In the genomic region with DNA sequence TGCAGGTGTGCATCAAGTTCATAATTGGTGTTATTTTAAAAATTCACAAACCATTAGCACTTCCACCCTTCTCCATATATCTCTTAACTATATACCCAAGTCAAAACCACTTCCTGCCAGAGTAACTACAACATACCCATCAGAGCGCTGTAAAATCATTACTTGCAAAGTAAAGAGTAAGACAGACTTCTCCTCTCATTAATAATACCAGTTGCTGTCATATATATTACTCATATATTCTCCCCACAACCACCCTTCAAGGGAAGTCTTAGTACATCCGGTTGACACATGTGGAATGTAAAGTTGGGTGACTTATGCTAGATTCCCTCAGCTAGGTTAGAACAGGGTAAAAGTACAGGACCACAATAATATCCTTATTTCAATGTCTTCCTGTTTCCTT, we compare ENCODE assay signal across 11 cellular contexts. TPM values are rescaled to one million over a fixed set of nuclear protein-coding genes. Genes with fewer than 3 reads are reported as not detected.
DNase-seq lines count a peak whose midpoint lies in the region; ATAC-seq, FAIRE-seq and TF ChIP-seq lines count a peak whose summit lies in the region.
"Had no signal": no experiment of that assay in that cellular context is flagged by ENCODE, and none has a peak within 500 bp of the region (broad histone marks: within the 10 kb centered on the region; RNA-seq: fewer than 3 reads in every experiment).

No MANE protein-coding gene starts in this region.

- H3K4me3 Mint-ChIP-seq in activated T-helper 2 cell treated with anti-CD3 and anti-CD28 coated beads, Interferon-gamma antibody, Interleukin-2, Interleukin-4, amounts not matched to agents 10 μg/mL and 5 μg/mL and 100 μg/mL, durations not matched to agents 14 hours and 24 hours and 36 hours (ENCODE audit: low read depth), result no peak overlapping the region
- no peak overlapping the region for H3K4me3 Mint-ChIP-seq in CD14-positive monocyte

- in situ Hi-C loops in HepG2 (cut with HindIII; ENCODE audit: extremely low pct_ligation_motif_present, low pct_unique_long_range_greater_than_20kb), result no loop called here

- BruUV-seq in HepG2 (replicated peaks; lab: Mats Ljungman, UMichigan), result no TSS peak

- H3K36me3 ChIP-seq in HepG2 (replicated peaks in 1 of 2; ENCODE audit: control insufficient read depth in 1 of 2, insufficient read depth in 2 of 2, low read length in 2 of 2), result no peaks in the 10 kb centered on the region
- H3K36me3 ChIP-seq: thoracic aorta had no signal

- TF ChIP-seq RAD21 in HepG2 (CRISPR knock-in tag; IDR thresholded peaks at IDR 0.05), result no peak

- H3K4me3 ChIP-seq in HepG2 (replicated peaks in 1 of 3; ENCODE audit: insufficient read depth in 1 of 3, low read depth in 2 of 3, low read length in 3 of 3), result no peak overlapping the region
- H3K4me3 ChIP-seq: thoracic aorta had no signal

- H3K27ac ChIP-seq in HepG2 (ENCODE audit: extremely low read length, insufficient read depth, low read length), result no peak overlapping the region
- H3K27ac ChIP-seq: thoracic aorta had no signal

- H3K4me2 ChIP-seq in HepG2 (ENCODE audit: low read depth, low read length), result no peak overlapping the region

- DNase-seq in AML-193 (lab: John Stamatoyannopoulos, UW), result peak; percentile 71 to 80
- no peak for DNase-seq in activated T-helper 2 cell treated with anti-CD3 and anti-CD28 coated beads, Interferon-gamma antibody, Interleukin-2, Interleukin-4, amounts not matched to agents 10 μg/mL and 5 μg/mL and 100 μg/mL, durations not matched to agents 14 hours and 24 hours and 36 hours (ENCODE audit: low spot score)
- no peak for DNase-seq in urothelium cell line (ENCODE audit: low spot score)
- DNase-seq in left ventricle myocardium superior, result no peak
- no peak for DNase-seq in HepG2 (ENCODE audit: low spot score)
- no peak for DNase-seq in CD14-positive monocyte (ENCODE audit: low spot score)

- peaks cover 37% of the 10 kb centered on the region for H3K4me1 Mint-ChIP-seq in activated T-helper 2 cell treated with anti-CD3 and anti-CD28 coated beads, Interferon-gamma antibody, Interleukin-2, Interleukin-4, amounts not matched to agents 10 μg/mL and 5 μg/mL and 100 μg/mL, durations not matched to agents 14 hours and 24 hours and 36 hours (ENCODE audit: low read depth)
- peaks cover 13% of the 10 kb centered on the region for H3K4me1 Mint-ChIP-seq in CD14-positive monocyte

- no peak overlapping the region for H2AFZ ChIP-seq in HepG2 (ENCODE audit: low read length)

- H3K27ac Mint-ChIP-seq in activated T-helper 2 cell treated with anti-CD3 and anti-CD28 coated beads, Interferon-gamma antibody, Interleukin-2, Interleukin-4, amounts not matched to agents 10 μg/mL and 5 μg/mL and 100 μg/mL, durations not matched to agents 14 hours and 24 hours and 36 hours, result peak overlapping the region; percentile 40
- H3K27ac Mint-ChIP-seq in CD14-positive monocyte, result no peak overlapping the region

- FAIRE-seq in urothelium cell line (lab: Jason Lieb, UNC) (no peak), HepG2 (lab: Jason Lieb, UNC) (no peak)

- no peaks in the 10 kb centered on the region for H3K79me2 ChIP-seq in HepG2 (ENCODE audit: insufficient read depth, low read length)

- peaks cover 3% of the 10 kb centered on the region for H3K27me3 Mint-ChIP-seq in activated T-helper 2 cell treated with anti-CD3 and anti-CD28 coated beads, Interferon-gamma antibody, Interleukin-2, Interleukin-4, amounts not matched to agents 10 μg/mL and 5 μg/mL and 100 μg/mL, durations not matched to agents 14 hours and 24 hours and 36 hours (ENCODE audit: low read depth)
- H3K27me3 Mint-ChIP-seq in CD14-positive monocyte (ENCODE audit: low read depth in 3 of 3), result peaks cover 2 to 8% (median 2%) of the 10 kb centered on the region in 3 donors

- ATAC-seq in GM19467 (IDR thresholded peaks at IDR 0.05; ENCODE audit: unreplicated experiment), result peak; percentile 49
- ATAC-seq in HG03457 (IDR thresholded peaks at IDR 0.05; ENCODE audit: unreplicated experiment), result peak; percentile 44
- ATAC-seq in left ventricle myocardium superior, result no peak
- no peak for ATAC-seq in HepG2

- WGBS in HepG2 (ENCODE audit: low lambda C conversion rate), result 26% methylated on average over 2 of the region's 2 CpGs

- H3K4me1 ChIP-seq in HepG2 (ENCODE audit: insufficient read depth, low read length), result peaks cover 13% of the 10 kb centered on the region

- no peaks in the 10 kb centered on the region for H3K36me3 Mint-ChIP-seq in activated T-helper 2 cell treated with anti-CD3 and anti-CD28 coated beads, Interferon-gamma antibody, Interleukin-2, Interleukin-4, amounts not matched to agents 10 μg/mL and 5 μg/mL and 100 μg/mL, durations not matched to agents 14 hours and 24 hours and 36 hours (ENCODE audit: low read depth)
- no peaks in the 10 kb centered on the region for H3K36me3 Mint-ChIP-seq in CD14-positive monocyte

- CTCF ChIA-PET in HepG2 (lab: Yijun Ruan, JAX; ENCODE audit: low intra/inter-chr PET ratio, low total read pairs), result no interaction called here

- H3K9ac ChIP-seq in HepG2 (ENCODE audit: insufficient read depth, low read depth, low read length), result no peak overlapping the region

- TF ChIP-seq POLR2A in HepG2 (IDR thresholded peaks at IDR 0.05; ENCODE audit: insufficient read depth in 1 of 2, low read depth in 2 of 2, low read length in 2 of 2), result no peak

- no peaks in the 10 kb centered on the region for H3K9me3 Mint-ChIP-seq in activated T-helper 2 cell treated with anti-CD3 and anti-CD28 coated beads, Interferon-gamma antibody, Interleukin-2, Interleukin-4, amounts not matched to agents 10 μg/mL and 5 μg/mL and 100 μg/mL, durations not matched to agents 14 hours and 24 hours and 36 hours
- peaks cover 0 to 8% (median 2%) of the 10 kb centered on the region in 7 donors for H3K9me3 Mint-ChIP-seq in CD14-positive monocyte

- H3K27me3 ChIP-seq in HepG2 (ENCODE audit: control insufficient read depth in 1 of 2, insufficient read depth in 2 of 2, low read length in 2 of 2), result 0 out of 5 replicates have a peak, but pooled peaks cover 0 to 4% of the 10 kb centered on the region in 2 experiments

- POLR2A ChIA-PET in HepG2 (lab: Yijun Ruan, JAX), result no interaction called here

- intact Hi-C loops in activated T-helper 2 cell treated with anti-CD3 and anti-CD28 coated beads, Interferon-gamma antibody, Interleukin-2, Interleukin-4, amounts not matched to agents 10 μg/mL and 5 μg/mL and 100 μg/mL, durations not matched to agents 14 hours and 24 hours and 36 hours (cut with micrococcal nuclease), result loop anchor here (2.0 to 10.0 kb wide), 3 partner anchors 14 to 614 kb away; a partner anchor contains a TSS
- intact Hi-C loops in left ventricle myocardium superior (cut with micrococcal nuclease) (no loop called here), HepG2 (cut with micrococcal nuclease; ENCODE audit: unreplicated experiment) (no loop called here), CD14-positive monocyte (cut with micrococcal nuclease) (no loop called here)

- no peaks in the 10 kb centered on the region for H4K20me1 ChIP-seq in HepG2 (ENCODE audit: insufficient read depth, low read length)

- no peaks in the 10 kb centered on the region for H3K9me3 ChIP-seq in HepG2 (ENCODE audit: low read length)
- H3K9me3 ChIP-seq: thoracic aorta had no signal

- TF ChIP-seq EP300 in HepG2 (IDR thresholded peaks at IDR 0.05; ENCODE audit: low read depth in 2 of 2, low read length in 2 of 2) (no peak), HepG2 (CRISPR knock-in tag; IDR thresholded peaks at IDR 0.05; ENCODE audit: borderline replicate concordance) (no peak)

- TF ChIP-seq CTCF in HepG2 (CRISPR knock-in tag; IDR thresholded peaks at IDR 0.05) (no peak), CD14-positive monocyte (IDR thresholded peaks at IDR 0.05) (no peak)

RNA-seq across cellular contexts. Expression of a gene that starts 5.6 kb away (rescaled TPM):
- total RNA-seq in activated T-helper 2 cell treated with anti-CD3 and anti-CD28 coated beads, Interferon-gamma antibody, Interleukin-2, Interleukin-4, amounts not matched to agents 10 μg/mL and 5 μg/mL and 100 μg/mL, durations not matched to agents 14 hours and 24 hours and 36 hours, result 7.0 and 9.8 TPM in 2 replicates
- 3.5 TPM for total RNA-seq in left ventricle myocardium superior
- 8.4 and 74.6 TPM in 2 replicates for total RNA-seq in HepG2 (2016; rRNA removed; fragmentation: Illumina TruSeq; extraction: Trizol)
- 1,250 and 1,324 TPM in 2 replicates for total RNA-seq in HepG2 (2016; cell fraction: cytosol; rRNA removed; fragmentation: Illumina TruSeq; extraction: Trizol; ENCODE audit: low read depth)
- total RNA-seq in HepG2 (2016; cell fraction: insoluble cytoplasmic fraction; rRNA removed; fragmentation: Illumina TruSeq; extraction: Trizol), result 7.8 and 74.2 TPM in 2 replicates
- total RNA-seq in HepG2 (2016; cell fraction: membrane; rRNA removed; fragmentation: Illumina TruSeq; extraction: Trizol), result 139 and 180 TPM in 2 replicates
- total RNA-seq in HepG2 (2016; cell fraction: nucleus; rRNA removed; fragmentation: Illumina TruSeq; extraction: Trizol), result 220 and 224 TPM in 2 replicates
- polyA plus RNA-seq in HepG2 (2011; rRNA removed), result 1.3 and 2.9 TPM in 2 replicates
- 0.36 and 3.5 TPM in 2 replicates for polyA plus RNA-seq in HepG2 (2011; cell fraction: cytosol; rRNA removed)
- 54.4 and 69.0 TPM in 2 replicates for polyA plus RNA-seq in HepG2 (2011; cell fraction: nucleus; rRNA removed)
- polyA plus RNA-seq in HepG2 (2012), result 0.50 TPM in 1 of 2 replicates, not detected in the other
- 2.4 and 2.5 TPM in 2 replicates for polyA plus RNA-seq in HepG2 (2016; cell fraction: cytosol; fragmentation: Illumina TruSeq; extraction: Trizol; ENCODE audit: low read depth)
- polyA plus RNA-seq in HepG2 (2016; cell fraction: insoluble cytoplasmic fraction; fragmentation: Illumina TruSeq; extraction: Trizol; ENCODE audit: low read depth), result not detected in 2 replicates
- not detected in 2 replicates for polyA plus RNA-seq in HepG2 (2016; cell fraction: membrane; fragmentation: Illumina TruSeq; extraction: Trizol; ENCODE audit: low read depth)
- 1.3 TPM in 1 of 2 replicates, not detected in the other for polyA plus RNA-seq in HepG2 (2016; cell fraction: nucleus; fragmentation: Illumina TruSeq; extraction: Trizol; ENCODE audit: insufficient read depth, low read depth)
- polyA minus RNA-seq in HepG2 (2011; rRNA and poly(A)+ RNA removed; ENCODE audit: low replicate concordance), result 114 and 221 TPM in 2 replicates
- polyA minus RNA-seq in HepG2 (2011; cell fraction: cytosol; rRNA and poly(A)+ RNA removed), result 95.9 and 129 TPM in 2 replicates
- 257 and 332 TPM in 2 replicates for polyA minus RNA-seq in HepG2 (2011; cell fraction: nucleus; rRNA and poly(A)+ RNA removed)
- polyA plus RNA-seq in CD14-positive monocyte, result under 1 TPM in 1 of 2 donors, not detected in 1; 0.76 TPM

RNA-seq across cellular contexts. Expression of a gene that starts 10.1 kb away (rescaled TPM):
- 1.3 and 1.7 TPM in 2 replicates for total RNA-seq in activated T-helper 2 cell treated with anti-CD3 and anti-CD28 coated beads, Interferon-gamma antibody, Interleukin-2, Interleukin-4, amounts not matched to agents 10 μg/mL and 5 μg/mL and 100 μg/mL, durations not matched to agents 14 hours and 24 hours and 36 hours
- 0.72 TPM for total RNA-seq in left ventricle myocardium superior
- 0.97 and 1.1 TPM in 2 replicates for total RNA-seq in HepG2 (2016; rRNA removed; fragmentation: Illumina TruSeq; extraction: Trizol)
- total RNA-seq in HepG2 (2016; cell fraction: cytosol; rRNA removed; fragmentation: Illumina TruSeq; extraction: Trizol; ENCODE audit: low read depth), result 0.18 TPM in 1 of 2 replicates, not detected in the other
- total RNA-seq in HepG2 (2016; cell fraction: insoluble cytoplasmic fraction; rRNA removed; fragmentation: Illumina TruSeq; extraction: Trizol), result 1.0 and 1.5 TPM in 2 replicates
- 0.80 and 0.90 TPM in 2 replicates for total RNA-seq in HepG2 (2016; cell fraction: membrane; rRNA removed; fragmentation: Illumina TruSeq; extraction: Trizol)
- 0.88 and 1.0 TPM in 2 replicates for total RNA-seq in HepG2 (2016; cell fraction: nucleus; rRNA removed; fragmentation: Illumina TruSeq; extraction: Trizol)
- 0.42 and 0.47 TPM in 2 replicates for polyA plus RNA-seq in HepG2 (2011; rRNA removed)
- 0.24 and 0.41 TPM in 2 replicates for polyA plus RNA-seq in HepG2 (2011; cell fraction: cytosol; rRNA removed)
- polyA plus RNA-seq in HepG2 (2011; cell fraction: nucleus; rRNA removed), result 0.32 and 0.35 TPM in 2 replicates
- 0.44 and 0.47 TPM in 2 replicates for polyA plus RNA-seq in HepG2 (2012)
- polyA plus RNA-seq in HepG2 (2016; cell fraction: cytosol; fragmentation: Illumina TruSeq; extraction: Trizol; ENCODE audit: low read depth), result 0.10 and 0.23 TPM in 2 replicates
- polyA plus RNA-seq in HepG2 (2016; cell fraction: insoluble cytoplasmic fraction; fragmentation: Illumina TruSeq; extraction: Trizol; ENCODE audit: low read depth), result 1.4 and 1.7 TPM in 2 replicates
- polyA plus RNA-seq in HepG2 (2016; cell fraction: membrane; fragmentation: Illumina TruSeq; extraction: Trizol; ENCODE audit: low read depth), result 0.24 and 0.34 TPM in 2 replicates
- 0.53 and 0.83 TPM in 2 replicates for polyA plus RNA-seq in HepG2 (2016; cell fraction: nucleus; fragmentation: Illumina TruSeq; extraction: Trizol; ENCODE audit: insufficient read depth, low read depth)
- polyA minus RNA-seq in HepG2 (2011; rRNA and poly(A)+ RNA removed; ENCODE audit: low replicate concordance), result 2.0 and 4.0 TPM in 2 replicates
- polyA minus RNA-seq in HepG2 (2011; cell fraction: cytosol; rRNA and poly(A)+ RNA removed), result 0.40 TPM in 1 of 2 replicates, not detected in the other
- polyA minus RNA-seq in HepG2 (2011; cell fraction: nucleus; rRNA and poly(A)+ RNA removed), result 0.77 and 1.2 TPM in 2 replicates
- polyA plus RNA-seq in CD14-positive monocyte, result under 1 TPM in 1 of 2 donors, not detected in 1; 0.08 TPM

RNA-seq across cellular contexts. Expression of a gene that starts 13.9 kb away (rescaled TPM):
- total RNA-seq in activated T-helper 2 cell treated with anti-CD3 and anti-CD28 coated beads, Interferon-gamma antibody, Interleukin-2, Interleukin-4, amounts not matched to agents 10 μg/mL and 5 μg/mL and 100 μg/mL, durations not matched to agents 14 hours and 24 hours and 36 hours, result 13.8 and 15.5 TPM in 2 replicates
- total RNA-seq in left ventricle myocardium superior, result 13.2 TPM
- 17.6 and 23.7 TPM in 2 replicates for total RNA-seq in HepG2 (2016; rRNA removed; fragmentation: Illumina TruSeq; extraction: Trizol)
- total RNA-seq in HepG2 (2016; cell fraction: cytosol; rRNA removed; fragmentation: Illumina TruSeq; extraction: Trizol; ENCODE audit: low read depth), result 3.2 and 3.3 TPM in 2 replicates
- total RNA-seq in HepG2 (2016; cell fraction: insoluble cytoplasmic fraction; rRNA removed; fragmentation: Illumina TruSeq; extraction: Trizol), result 15.9 and 24.4 TPM in 2 replicates
- total RNA-seq in HepG2 (2016; cell fraction: membrane; rRNA removed; fragmentation: Illumina TruSeq; extraction: Trizol), result 7.9 and 9.4 TPM in 2 replicates
- total RNA-seq in HepG2 (2016; cell fraction: nucleus; rRNA removed; fragmentation: Illumina TruSeq; extraction: Trizol), result 16.4 and 19.9 TPM in 2 replicates
- 8.7 and 10.4 TPM in 2 replicates for polyA plus RNA-seq in HepG2 (2011; rRNA removed)
- 3.4 and 4.8 TPM in 2 replicates for polyA plus RNA-seq in HepG2 (2011; cell fraction: cytosol; rRNA removed)
- 7.6 and 7.8 TPM in 2 replicates for polyA plus RNA-seq in HepG2 (2011; cell fraction: nucleus; rRNA removed)
- 8.0 and 8.3 TPM in 2 replicates for polyA plus RNA-seq in HepG2 (2012)
- 1.8 TPM in 2 replicates for polyA plus RNA-seq in HepG2 (2016; cell fraction: cytosol; fragmentation: Illumina TruSeq; extraction: Trizol; ENCODE audit: low read depth)
- 14.0 and 15.4 TPM in 2 replicates for polyA plus RNA-seq in HepG2 (2016; cell fraction: insoluble cytoplasmic fraction; fragmentation: Illumina TruSeq; extraction: Trizol; ENCODE audit: low read depth)
- polyA plus RNA-seq in HepG2 (2016; cell fraction: membrane; fragmentation: Illumina TruSeq; extraction: Trizol; ENCODE audit: low read depth), result 3.1 and 3.5 TPM in 2 replicates
- 18.9 and 19.7 TPM in 2 replicates for polyA plus RNA-seq in HepG2 (2016; cell fraction: nucleus; fragmentation: Illumina TruSeq; extraction: Trizol; ENCODE audit: insufficient read depth, low read depth)
- polyA minus RNA-seq in HepG2 (2011; rRNA and poly(A)+ RNA removed; ENCODE audit: low replicate concordance), result 5.0 and 6.9 TPM in 2 replicates
- polyA minus RNA-seq in HepG2 (2011; cell fraction: cytosol; rRNA and poly(A)+ RNA removed), result 10.0 and 11.1 TPM in 2 replicates
- polyA minus RNA-seq in HepG2 (2011; cell fraction: nucleus; rRNA and poly(A)+ RNA removed), result 38.5 and 43.5 TPM in 2 replicates
- 1 to 10 TPM; 8.7 to 9.0 TPM for polyA plus RNA-seq in CD14-positive monocyte

RNA-seq across cellular contexts. Expression of a gene that starts 53.4 kb away (rescaled TPM):
- 0.16 TPM in 2 replicates for total RNA-seq in activated T-helper 2 cell treated with anti-CD3 and anti-CD28 coated beads, Interferon-gamma antibody, Interleukin-2, Interleukin-4, amounts not matched to agents 10 μg/mL and 5 μg/mL and 100 μg/mL, durations not matched to agents 14 hours and 24 hours and 36 hours
- total RNA-seq in left ventricle myocardium superior (not detected), HepG2 (2016; rRNA removed; fragmentation: Illumina TruSeq; extraction: Trizol) (not detected in 2 replicates)
- not detected in 2 replicates for total RNA-seq in HepG2 (2016; cell fraction: cytosol; rRNA removed; fragmentation: Illumina TruSeq; extraction: Trizol; ENCODE audit: low read depth)
- total RNA-seq in HepG2 (2016; cell fraction: insoluble cytoplasmic fraction; rRNA removed; fragmentation: Illumina TruSeq; extraction: Trizol), result not detected in 2 replicates
- total RNA-seq in HepG2 (2016; cell fraction: membrane; rRNA removed; fragmentation: Illumina TruSeq; extraction: Trizol), result not detected in 2 replicates
- not detected in 2 replicates for total RNA-seq in HepG2 (2016; cell fraction: nucleus; rRNA removed; fragmentation: Illumina TruSeq; extraction: Trizol)
- polyA plus RNA-seq in HepG2 (2011; rRNA removed) (not detected in 2 replicates), CD14-positive monocyte (not detected)
- polyA plus RNA-seq in HepG2 (2011; cell fraction: cytosol; rRNA removed), result not detected in 2 replicates
- not detected in 2 replicates for polyA plus RNA-seq in HepG2 (2011; cell fraction: nucleus; rRNA removed)
- polyA plus RNA-seq in HepG2 (2012), result not detected in 2 replicates
- not detected in 2 replicates for polyA plus RNA-seq in HepG2 (2016; cell fraction: cytosol; fragmentation: Illumina TruSeq; extraction: Trizol; ENCODE audit: low read depth)
- polyA plus RNA-seq in HepG2 (2016; cell fraction: insoluble cytoplasmic fraction; fragmentation: Illumina TruSeq; extraction: Trizol; ENCODE audit: low read depth), result not detected in 2 replicates
- not detected in 2 replicates for polyA plus RNA-seq in HepG2 (2016; cell fraction: membrane; fragmentation: Illumina TruSeq; extraction: Trizol; ENCODE audit: low read depth)
- not detected in 2 replicates for polyA plus RNA-seq in HepG2 (2016; cell fraction: nucleus; fragmentation: Illumina TruSeq; extraction: Trizol; ENCODE audit: insufficient read depth, low read depth)
- polyA minus RNA-seq in HepG2 (2011; rRNA and poly(A)+ RNA removed; ENCODE audit: low replicate concordance), result not detected in 2 replicates
- not detected in 2 replicates for polyA minus RNA-seq in HepG2 (2011; cell fraction: cytosol; rRNA and poly(A)+ RNA removed)
- not detected in 2 replicates for polyA minus RNA-seq in HepG2 (2011; cell fraction: nucleus; rRNA and poly(A)+ RNA removed)
- total RNA-seq: posterior vena cava, thoracic aorta had no signal
- polyA plus RNA-seq: esophagus had no signal

RNA-seq across cellular contexts. Expression of a gene that starts 53.4 kb away (rescaled TPM):
- 5.6 and 5.9 TPM in 2 replicates for total RNA-seq in activated T-helper 2 cell treated with anti-CD3 and anti-CD28 coated beads, Interferon-gamma antibody, Interleukin-2, Interleukin-4, amounts not matched to agents 10 μg/mL and 5 μg/mL and 100 μg/mL, durations not matched to agents 14 hours and 24 hours and 36 hours
- 1.6 TPM for total RNA-seq in left ventricle myocardium superior
- not detected in 2 replicates for total RNA-seq in HepG2 (2016; rRNA removed; fragmentation: Illumina TruSeq; extraction: Trizol)
- total RNA-seq in HepG2 (2016; cell fraction: cytosol; rRNA removed; fragmentation: Illumina TruSeq; extraction: Trizol; ENCODE audit: low read depth), result not detected in 2 replicates
- total RNA-seq in HepG2 (2016; cell fraction: insoluble cytoplasmic fraction; rRNA removed; fragmentation: Illumina TruSeq; extraction: Trizol), result not detected in 2 replicates
- not detected in 2 replicates for total RNA-seq in HepG2 (2016; cell fraction: membrane; rRNA removed; fragmentation: Illumina TruSeq; extraction: Trizol)
- not detected in 2 replicates for total RNA-seq in HepG2 (2016; cell fraction: nucleus; rRNA removed; fragmentation: Illumina TruSeq; extraction: Trizol)
- not detected in 2 replicates for polyA plus RNA-seq in HepG2 (2011; rRNA removed)
- polyA plus RNA-seq in HepG2 (2011; cell fraction: cytosol; rRNA removed), result not detected in 2 replicates
- not detected in 2 replicates for polyA plus RNA-seq in HepG2 (2011; cell fraction: nucleus; rRNA removed)
- 0.11 TPM in 1 of 2 replicates, not detected in the other for polyA plus RNA-seq in HepG2 (2012)
- not detected in 2 replicates for polyA plus RNA-seq in HepG2 (2016; cell fraction: cytosol; fragmentation: Illumina TruSeq; extraction: Trizol; ENCODE audit: low read depth)
- polyA plus RNA-seq in HepG2 (2016; cell fraction: insoluble cytoplasmic fraction; fragmentation: Illumina TruSeq; extraction: Trizol; ENCODE audit: low read depth), result not detected in 2 replicates
- polyA plus RNA-seq in HepG2 (2016; cell fraction: membrane; fragmentation: Illumina TruSeq; extraction: Trizol; ENCODE audit: low read depth), result not detected in 2 replicates
- polyA plus RNA-seq in HepG2 (2016; cell fraction: nucleus; fragmentation: Illumina TruSeq; extraction: Trizol; ENCODE audit: insufficient read depth, low read depth), result not detected in 2 replicates
- polyA minus RNA-seq in HepG2 (2011; rRNA and poly(A)+ RNA removed; ENCODE audit: low replicate concordance), result not detected in 2 replicates
- not detected in 2 replicates for polyA minus RNA-seq in HepG2 (2011; cell fraction: cytosol; rRNA and poly(A)+ RNA removed)
- polyA minus RNA-seq in HepG2 (2011; cell fraction: nucleus; rRNA and poly(A)+ RNA removed), result not detected in 2 replicates
- under 1 TPM; 0.25 to 0.61 TPM for polyA plus RNA-seq in CD14-positive monocyte

Comparison
In these comparisons a context has a peak if more than half of its experiments do, and no peak if none do; other contexts are left out.
1. DNase-seq: peak in AML-193 (2 of 2); none in activated T-helper 2 cell treated with anti-CD3 and anti-CD28 coated beads, Interferon-gamma antibody, Interleukin-2, Interleukin-4, amounts not matched to agents 10 μg/mL and 5 μg/mL and 100 μg/mL, durations not matched to agents 14 hours and 24 hours and 36 hours (single experiment), urothelium cell line (single experiment), left ventricle myocardium superior (single experiment), HepG2 (single experiment) and CD14-positive monocyte (single experiment).
2. ATAC-seq: peak in GM19467 (single experiment) and HG03457 (single experiment); none in left ventricle myocardium superior (single experiment) and HepG2 (single experiment).